Comparison of ENCODE assay signal across 13 cellular contexts in the genomic region with DNA sequence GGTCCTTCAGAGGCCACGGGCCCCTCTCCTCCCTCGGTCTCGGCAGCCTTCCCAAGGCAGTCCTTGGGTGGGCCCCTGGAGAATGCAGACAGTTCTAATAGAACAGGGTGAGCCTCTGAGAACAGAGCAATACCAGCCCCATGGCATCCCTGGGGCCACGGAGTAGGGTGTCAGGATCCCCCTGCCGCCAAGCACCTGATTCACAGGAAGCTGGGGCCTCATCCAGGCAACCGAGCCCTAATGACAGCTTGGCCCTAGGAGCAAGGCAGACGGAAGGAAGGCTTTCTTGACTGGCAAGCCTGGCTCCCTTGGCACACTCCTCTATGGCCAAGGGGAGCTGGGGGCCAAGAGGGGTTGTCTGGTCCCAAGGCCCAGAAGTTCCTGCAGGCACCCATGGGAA. TPM values are rescaled to one million over a fixed set of nuclear protein-coding genes. Genes with fewer than 3 reads are reported as not detected.
A peak's percentile ranks its signal among the peaks of the same experiment; 100 is the strongest.
DNase-seq lines count a peak whose midpoint lies in the region; ATAC-seq, FAIRE-seq and TF ChIP-seq lines count a peak whose summit lies in the region.
"Had no signal": no experiment of that assay in that cellular context is flagged by ENCODE, and none has a peak within 500 bp of the region (broad histone marks: within the 10 kb centered on the region; RNA-seq: fewer than 3 reads in every experiment).

No MANE protein-coding gene starts in this region.

- WGBS in pancreas, 2 donors: 72 to 76% methylated on average over 7 of the region's 7 CpGs

- ATAC-seq in pancreas (no peak), HG03439 (IDR thresholded peaks at IDR 0.05; ENCODE audit: unreplicated experiment) (no peak)

- peak overlapping the region; percentile 69 for H3K9ac ChIP-seq in Loucy (ENCODE audit: low read depth, low read length, poor library complexity, severe bottlenecking)

- H3K4me1 Mint-ChIP-seq in chondrocyte (ENCODE audit: low read depth) (peaks cover 81% of the 10 kb centered on the region), CD14-positive monocyte (peaks cover 51% of the 10 kb centered on the region)

- H3K4me1 ChIP-seq in Loucy (ENCODE audit: insufficient read depth, low read length, poor library complexity, severe bottlenecking) (peaks cover 44% of the 10 kb centered on the region), pancreas (peaks cover 21 to 36% (median 28%) of the 10 kb centered on the region in 3 donors)

- H3K4me3 ChIP-seq in Loucy (ENCODE audit: low read length, poor library complexity, severe bottlenecking): no peak overlapping the region
- no peak overlapping the region for H3K4me3 ChIP-seq in pancreas
- no peak overlapping the region for H3K4me3 ChIP-seq in H7 (ENCODE audit: insufficient read depth, low read depth, low read length)

- H3K27me3 Mint-ChIP-seq in chondrocyte (ENCODE audit: low read depth): no peaks in the 10 kb centered on the region
- peaks cover 4 to 10% (median 9%) of the 10 kb centered on the region in 3 donors for H3K27me3 Mint-ChIP-seq in CD14-positive monocyte (ENCODE audit: low read depth in 3 of 3)
- H3K27me3 Mint-ChIP-seq: IgD-negative memory B cell had no signal

- H3K4me3 Mint-ChIP-seq in chondrocyte (ENCODE audit: unreplicated experiment) (no peak overlapping the region), CD14-positive monocyte (no peak overlapping the region)
- H3K4me3 Mint-ChIP-seq: IgD-negative memory B cell had no signal

- no peaks in the 10 kb centered on the region for H4K20me1 ChIP-seq in Loucy (ENCODE audit: insufficient read depth, low read length, poor library complexity, severe bottlenecking)

- no peak for FAIRE-seq in pancreas (lab: Jason Lieb, UNC)

- no peaks in the 10 kb centered on the region for H3K9me2 ChIP-seq in Loucy (replicated peaks; ENCODE audit: low read depth, low read length)

- H3K79me2 ChIP-seq in Loucy (ENCODE audit: insufficient read depth, low read length): peaks cover 6% of the 10 kb centered on the region

- H3K27me3 ChIP-seq in Loucy (ENCODE audit: insufficient read depth, low read length, poor library complexity, severe bottlenecking): no peaks in the 10 kb centered on the region
- H3K27me3 ChIP-seq in pancreas: no peaks in the 10 kb centered on the region
- no peaks in the 10 kb centered on the region for H3K27me3 ChIP-seq in H7 (ENCODE audit: control insufficient read depth, insufficient read depth, low read length)

- no peaks in the 10 kb centered on the region for H3F3A ChIP-seq in Loucy (ENCODE audit: low read depth)

- intact Hi-C loops in pancreas (cut with DNase I): loop anchor here in 1 of 3 donors (5.0 kb wide), 1 partner anchor 164 kb away; no protein-coding TSS in a partner anchor
- intact Hi-C loops in CD14-positive monocyte (cut with micrococcal nuclease): no loop called here

- H3K9me3 ChIP-seq in Loucy (ENCODE audit: insufficient read depth, low read depth, low read length) (no peaks in the 10 kb centered on the region), pancreas (no peaks in the 10 kb centered on the region)

- no peak overlapping the region for H2AFZ ChIP-seq in Loucy (ENCODE audit: low read length)

- H3K36me3 ChIP-seq in Loucy (ENCODE audit: insufficient read depth, low read length) (no peaks in the 10 kb centered on the region; the same call in 1 of the 2 replicates), pancreas (no peaks in the 10 kb centered on the region), H7 (replicated peaks; ENCODE audit: control insufficient read depth, insufficient read depth, low read length) (peaks cover 4% of the 10 kb centered on the region)

- H3K36me3 Mint-ChIP-seq in chondrocyte (ENCODE audit: low read depth) (no peaks in the 10 kb centered on the region), CD14-positive monocyte (peaks cover 22 to 26% of the 10 kb centered on the region in 2 donors)

- H3K27ac ChIP-seq in 22Rv1 (peak overlapping the region; percentile 76), pancreas (peak overlapping the region; percentile 92 to 97 (median 94))

- H3K27ac Mint-ChIP-seq in chondrocyte (ENCODE audit: unreplicated experiment) (peak overlapping the region; percentile 99), CD14-positive monocyte (peak overlapping the region in 3 of 7 donors; percentile 25 to 35 (median 30))

- DNase-seq in chondrocyte (ENCODE audit: low spot score) (no peak), pancreas (no peak), NCI-H128 (lab: John Stamatoyannopoulos, UW; ENCODE audit: unreplicated experiment) (no peak), H7 (no peak), CD14-positive monocyte (ENCODE audit: low spot score) (no peak)
- DNase-seq: activated CD8-positive, alpha-beta memory T cell treated with anti-CD3 and anti-CD28 coated beads, Interleukin-2, amount 50 U/mL, for 48 hours; C1 segment of cervical spinal cord; NCI-H526 treated with DMSO at 0.1 percent for 48 hours; stimulated activated CD4-positive, alpha-beta T cell treated with anti-CD3 and anti-CD28 coated beads, Interleukin-1b, Interleukin-23, amount 100 ng/mL, for 48 hours had no signal

- H3K4me2 ChIP-seq in Loucy (ENCODE audit: low read depth, low read length, poor library complexity, severe bottlenecking): no peak overlapping the region

- H3K9me3 Mint-ChIP-seq in chondrocyte (ENCODE audit: low read depth) (no peaks in the 10 kb centered on the region), CD14-positive monocyte (no peaks in the 10 kb centered on the region)
- H3K9me3 Mint-ChIP-seq: IgD-negative memory B cell had no signal

- no peak for TF ChIP-seq CTCF in 22Rv1 (IDR thresholded peaks at IDR 0.05)
- TF ChIP-seq CTCF in Loucy (conservative IDR thresholded peaks at IDR 0.05; ENCODE audit: low read length): no peak
- TF ChIP-seq CTCF in chondrocyte (IDR thresholded peaks at IDR 0.05): no peak
- no peak for TF ChIP-seq CTCF in pancreas (IDR thresholded peaks at IDR 0.05)
- TF ChIP-seq CTCF in CD14-positive monocyte (IDR thresholded peaks at IDR 0.05): no peak

RNA-seq across cellular contexts. Expression of gene TXN2, which starts 15.2 kb away (rescaled TPM):
- total RNA-seq in chondrocyte: 45.7 to 54.9 TPM (median 48.5 TPM) in 3 replicates
- 10 to 100 TPM; 20.4 to 33.6 (median 30.5) TPM for total RNA-seq in pancreas
- polyA plus RNA-seq in pancreas: 10 to 100 TPM; 43.1 to 49.5 TPM
- 22.4 and 29.8 TPM in 2 replicates for total RNA-seq in H7 (2014; rRNA removed; shearing (Covaris generic))
- 100 to 1,000 TPM; 140 to 141 TPM for polyA plus RNA-seq in CD14-positive monocyte

RNA-seq across cellular contexts. Expression of gene FOXRED2, which starts 40.6 kb away (rescaled TPM):
- total RNA-seq in chondrocyte (21.0 to 23.1 TPM (median 23.0 TPM) in 3 replicates), pancreas (1 to 10 TPM; 3.9 to 6.0 (median 5.3) TPM)
- polyA plus RNA-seq in pancreas (1 to 10 TPM; 2.0 to 3.5 TPM), CD14-positive monocyte (1 to 10 TPM; 1.9 to 2.0 TPM)
- 12.5 and 18.3 TPM in 2 replicates for total RNA-seq in H7 (2014; rRNA removed; shearing (Covaris generic))
